ENCODE assay signal across 25 cellular contexts in genomic region chr13:28055362-28055761, GRCh38. TPM values are rescaled to one million over a fixed set of nuclear protein-coding genes. Genes with fewer than 3 reads are reported as not detected.
"Had no signal": no experiment of that assay in that cellular context is flagged by ENCODE, and none has a peak within 500 bp of the region (broad histone marks: within the 10 kb centered on the region; RNA-seq: fewer than 3 reads in every experiment).

No MANE protein-coding gene starts in this region.

- H3K27me3 ChIP-seq: ovary, uterus had no signal

- H3K9me3 Mint-ChIP-seq: activated naive CD4-positive, alpha-beta T cell treated with anti-CD3 and anti-CD28 coated beads, Interleukin-2, amount 50 U/mL, for 24 hours; activated T-cell treated with anti-CD3 and anti-CD28 coated beads, Interleukin-2, amount 50 U/mL, for 72 hours; natural killer cell; stimulated activated naive CD8-positive, alpha-beta T cell treated with anti-CD3 and anti-CD28 coated beads, Interleukin-15, amount 100 ng/mL, for 72 hours had no signal

- H3K27ac Mint-ChIP-seq: activated naive CD4-positive, alpha-beta T cell treated with anti-CD3 and anti-CD28 coated beads, Interleukin-2, amount 50 U/mL, for 24 hours; activated T-cell treated with anti-CD3 and anti-CD28 coated beads, Interleukin-2, amount 50 U/mL, for 72 hours; natural killer cell had no signal

- H3K4me1 Mint-ChIP-seq: activated naive CD4-positive, alpha-beta T cell treated with anti-CD3 and anti-CD28 coated beads, Interleukin-2, amount 50 U/mL, for 24 hours; stimulated activated naive CD8-positive, alpha-beta T cell treated with anti-CD3 and anti-CD28 coated beads, Interleukin-15, amount 100 ng/mL, for 72 hours had no signal

- H3K27ac ChIP-seq: breast epithelium, coronary artery, foreskin keratinocyte, ovary, psoas muscle, suprapubic skin, uterus, VCaP had no signal

- H3K4me3 ChIP-seq: breast epithelium, coronary artery, lung, ovary, psoas muscle, skin epidermis, suprapubic skin, transverse colon, uterus had no signal

- ATAC-seq: activated T-cell treated with anti-CD3 and anti-CD28 coated beads, Interleukin-2, amount 50 U/mL, for 72 hours; foreskin keratinocyte; left lobe of liver; natural killer cell; psoas muscle; right cardiac atrium; stimulated activated naive CD8-positive, alpha-beta T cell treated with anti-CD3 and anti-CD28 coated beads, Interleukin-15, amount 100 ng/mL, for 72 hours had no signal

- H3K4me1 ChIP-seq: breast epithelium, foreskin keratinocyte, psoas muscle, suprapubic skin, transverse colon, uterus had no signal

- H3K36me3 Mint-ChIP-seq: activated naive CD4-positive, alpha-beta T cell treated with anti-CD3 and anti-CD28 coated beads, Interleukin-2, amount 50 U/mL, for 24 hours; natural killer cell had no signal

- H3K9me3 ChIP-seq: breast epithelium, ovary, psoas muscle, suprapubic skin, transverse colon, uterus had no signal

- DNase-seq: activated CD4-positive, alpha-beta T cell treated with anti-CD3 and anti-CD28 coated beads, Interleukin-2, amount 50 U/mL, for 4 hours; activated gamma-delta T cell; activated T-cell treated with anti-CD3 and anti-CD28 coated beads, Interleukin-2, amount 50 U/mL, for 72 hours; foreskin keratinocyte; kidney; natural killer cell; ovary; psoas muscle; right cardiac atrium; stimulated activated CD4-positive, alpha-beta T cell treated with anti-CD3 and anti-CD28 coated beads, Interleukin-15, amount 100 ng/mL, for 24 hours; stimulated activated CD4-positive, alpha-beta T cell treated with anti-CD3 and anti-CD28 coated beads, Interleukin-2, amount 100 ng/mL, for 48 hours; stimulated activated naive CD8-positive, alpha-beta T cell treated with anti-CD3 and anti-CD28 coated beads, Interleukin-15, amount 100 ng/mL, for 72 hours; transverse colon; uterus had no signal

- H3K36me3 ChIP-seq: breast epithelium, ovary, suprapubic skin, transverse colon, uterus had no signal

- H3K4me3 Mint-ChIP-seq: activated naive CD4-positive, alpha-beta T cell treated with anti-CD3 and anti-CD28 coated beads, Interleukin-2, amount 50 U/mL, for 24 hours; activated T-cell treated with anti-CD3 and anti-CD28 coated beads, Interleukin-2, amount 50 U/mL, for 72 hours; natural killer cell; stimulated activated naive CD8-positive, alpha-beta T cell treated with anti-CD3 and anti-CD28 coated beads, Interleukin-15, amount 100 ng/mL, for 72 hours had no signal

RNA-seq across cellular contexts. Expression of gene FLT3, which starts 45.0 kb away (rescaled TPM):
- total RNA-seq: activated CD8-positive, alpha-beta memory T cell treated with anti-CD3 and anti-CD28 coated beads for 36 hours; astrocyte; fibroblast of lung; foreskin keratinocyte had no signal
- polyA plus RNA-seq: fibroblast of lung, foreskin keratinocyte had no signal
